In the genomic region with DNA sequence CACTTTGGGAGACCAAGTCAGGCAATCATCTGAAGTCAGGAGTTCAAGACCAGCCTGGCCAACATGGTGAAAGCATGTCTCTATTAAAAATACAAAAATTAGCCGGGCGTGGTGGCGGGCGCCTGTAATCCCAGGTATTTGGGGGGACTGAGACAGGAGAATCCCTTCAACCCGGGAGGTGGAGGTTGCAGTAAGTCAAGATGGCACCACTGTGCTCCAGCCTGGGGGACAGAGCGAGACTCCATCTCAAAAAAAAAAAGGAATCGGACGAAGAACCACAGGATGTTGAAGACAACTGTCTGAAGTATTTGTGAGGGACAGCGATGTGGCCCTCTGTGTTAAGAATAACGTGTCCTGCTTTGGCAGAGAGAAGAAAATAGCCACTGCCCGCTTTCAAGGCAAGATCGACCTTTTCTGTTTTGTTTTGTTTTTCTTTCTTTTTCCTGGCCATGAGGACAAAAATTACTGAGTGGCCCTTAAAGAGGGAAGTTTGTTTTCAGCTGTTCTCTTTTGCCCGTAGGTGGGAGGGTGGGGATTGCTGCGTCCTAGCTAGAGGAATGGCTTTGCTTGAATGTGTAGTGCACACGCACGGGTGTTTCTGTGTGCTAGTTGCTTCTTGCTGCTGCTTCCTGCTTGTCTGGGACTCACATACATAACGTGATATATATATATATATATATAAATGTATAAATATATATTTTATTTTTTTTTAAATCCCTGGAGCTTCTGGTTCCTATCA, we compare ENCODE assay signal across 21 cellular contexts. TPM values are rescaled to one million over a fixed set of nuclear protein-coding genes. Genes with fewer than 3 reads are reported as not detected.
DNase-seq lines count a peak whose midpoint lies in the region; ATAC-seq and TF ChIP-seq lines count a peak whose summit lies in the region.
"Had no signal": no experiment of that assay in that cellular context is flagged by ENCODE, and none has a peak within 500 bp of the region (broad histone marks: within the 10 kb centered on the region; RNA-seq: fewer than 3 reads in every experiment).

No MANE protein-coding gene starts in this region.

- no peak for TF ChIP-seq CTCF in CD4-positive, alpha-beta T cell (IDR thresholded peaks at IDR 0.05)
- no peak for TF ChIP-seq CTCF in mesothelial cell of epicardium (IDR thresholded peaks at IDR 0.05; ENCODE audit: unreplicated experiment)

- peaks cover 5% of the 10 kb centered on the region for H3K9me3 Mint-ChIP-seq in activated CD4-positive, alpha-beta T cell treated with anti-CD3 and anti-CD28 coated beads, Interleukin-2, amount 10 ng/mL, durations not matched to agents 7 days and 5 days
- H3K9me3 Mint-ChIP-seq in CD4-positive, alpha-beta T cell = no peaks in the 10 kb centered on the region
- no peaks in the 10 kb centered on the region for H3K9me3 Mint-ChIP-seq in activated T-helper 1 cell treated with anti-CD3 and anti-CD28 coated beads, Interleukin-12 subunit alpha, Interleukin-12 subunit beta, Interleukin-2, Interleukin-4 antibody, amounts not matched to agents 30 ng/mL and 10 ng/mL and 1 ng/mL, durations not matched to agents 14 hours and 24 hours and 36 hours
- no peaks in the 10 kb centered on the region for H3K9me3 Mint-ChIP-seq in mesothelial cell of epicardium
- H3K9me3 Mint-ChIP-seq: GM23338 had no signal

- peak overlapping the region; percentile 92 for H3K27ac Mint-ChIP-seq in activated CD4-positive, alpha-beta T cell treated with anti-CD3 and anti-CD28 coated beads, Interleukin-2, amount 10 ng/mL, durations not matched to agents 7 days and 5 days
- peak overlapping the region; percentile 89 for H3K27ac Mint-ChIP-seq in CD4-positive, alpha-beta T cell
- H3K27ac Mint-ChIP-seq in activated T-helper 1 cell treated with anti-CD3 and anti-CD28 coated beads, Interleukin-12 subunit alpha, Interleukin-12 subunit beta, Interleukin-2, Interleukin-4 antibody, amounts not matched to agents 30 ng/mL and 10 ng/mL and 1 ng/mL, durations not matched to agents 14 hours and 24 hours and 36 hours = peak overlapping the region; percentile 30
- H3K27ac Mint-ChIP-seq in mesothelial cell of epicardium = peak overlapping the region; percentile 47
- H3K27ac Mint-ChIP-seq: GM23338 had no signal

- DNase-seq in activated CD4-positive, alpha-beta T cell treated with anti-CD3 and anti-CD28 coated beads, Interleukin-2, amount 10 ng/mL, durations not matched to agents 7 days and 5 days = no peak
- no peak for DNase-seq in activated CD4-positive, alpha-beta T cell treated with anti-CD3 and anti-CD28 coated beads for 48 hours
- peak in 1 of 10 experiments; percentile 38 for DNase-seq in CD4-positive, alpha-beta T cell
- DNase-seq in activated T-helper 1 cell treated with anti-CD3 and anti-CD28 coated beads, Interleukin-12 subunit alpha, Interleukin-12 subunit beta, Interleukin-2, Interleukin-4 antibody, amounts not matched to agents 30 ng/mL and 10 ng/mL and 1 ng/mL, durations not matched to agents 14 hours and 24 hours and 36 hours (ENCODE audit: low spot score) = no peak
- DNase-seq in mesothelial cell of epicardium (ENCODE audit: low spot score in 2 of 2, unreplicated experiment in 2 of 2) (no peak), NCI-H446 (lab: John Stamatoyannopoulos, UW) (no peak)
- DNase-seq in effector CD4-positive, alpha-beta T cell = no peak
- DNase-seq: activated gamma-delta T cell, colonic mucosa, foreskin melanocyte, kidney, NCI-H187, NCI-H345, SW 1271, tibial artery had no signal

- H3K36me3 Mint-ChIP-seq in activated CD4-positive, alpha-beta T cell treated with anti-CD3 and anti-CD28 coated beads, Interleukin-2, amount 10 ng/mL, durations not matched to agents 7 days and 5 days (ENCODE audit: low read depth) = peaks cover 50% of the 10 kb centered on the region
- H3K36me3 Mint-ChIP-seq in CD4-positive, alpha-beta T cell (ENCODE audit: low read depth) = peaks cover 58% of the 10 kb centered on the region
- H3K36me3 Mint-ChIP-seq in activated T-helper 1 cell treated with anti-CD3 and anti-CD28 coated beads, Interleukin-12 subunit alpha, Interleukin-12 subunit beta, Interleukin-2, Interleukin-4 antibody, amounts not matched to agents 30 ng/mL and 10 ng/mL and 1 ng/mL, durations not matched to agents 14 hours and 24 hours and 36 hours (ENCODE audit: low read depth) = peaks cover 33% of the 10 kb centered on the region
- peaks cover 33% of the 10 kb centered on the region for H3K36me3 Mint-ChIP-seq in mesothelial cell of epicardium

- no peaks in the 10 kb centered on the region for H3K27me3 Mint-ChIP-seq in activated CD4-positive, alpha-beta T cell treated with anti-CD3 and anti-CD28 coated beads, Interleukin-2, amount 10 ng/mL, durations not matched to agents 7 days and 5 days
- H3K27me3 Mint-ChIP-seq in CD4-positive, alpha-beta T cell = peaks cover 7% of the 10 kb centered on the region
- no peaks in the 10 kb centered on the region for H3K27me3 Mint-ChIP-seq in activated T-helper 1 cell treated with anti-CD3 and anti-CD28 coated beads, Interleukin-12 subunit alpha, Interleukin-12 subunit beta, Interleukin-2, Interleukin-4 antibody, amounts not matched to agents 30 ng/mL and 10 ng/mL and 1 ng/mL, durations not matched to agents 14 hours and 24 hours and 36 hours (ENCODE audit: insufficient read depth)
- H3K27me3 Mint-ChIP-seq in mesothelial cell of epicardium (ENCODE audit: low read depth) = no peaks in the 10 kb centered on the region

- intact Hi-C loops in CD4-positive, alpha-beta T cell (cut with DNase I, micrococcal nuclease) = no loop called here
- intact Hi-C loops in activated T-helper 1 cell treated with anti-CD3 and anti-CD28 coated beads, Interleukin-12 subunit alpha, Interleukin-12 subunit beta, Interleukin-2, Interleukin-4 antibody, amounts not matched to agents 30 ng/mL and 10 ng/mL and 1 ng/mL, durations not matched to agents 14 hours and 24 hours and 36 hours (cut with micrococcal nuclease) = no loop called here

- peaks cover 78% of the 10 kb centered on the region for H3K4me1 Mint-ChIP-seq in activated CD4-positive, alpha-beta T cell treated with anti-CD3 and anti-CD28 coated beads, Interleukin-2, amount 10 ng/mL, durations not matched to agents 7 days and 5 days
- peaks cover 73% of the 10 kb centered on the region for H3K4me1 Mint-ChIP-seq in CD4-positive, alpha-beta T cell (ENCODE audit: low read depth)
- H3K4me1 Mint-ChIP-seq in activated T-helper 1 cell treated with anti-CD3 and anti-CD28 coated beads, Interleukin-12 subunit alpha, Interleukin-12 subunit beta, Interleukin-2, Interleukin-4 antibody, amounts not matched to agents 30 ng/mL and 10 ng/mL and 1 ng/mL, durations not matched to agents 14 hours and 24 hours and 36 hours (ENCODE audit: low read depth) = peaks cover 65% of the 10 kb centered on the region
- H3K4me1 Mint-ChIP-seq in mesothelial cell of epicardium = peaks cover 32% of the 10 kb centered on the region

- peaks cover 14% of the 10 kb centered on the region for H3K27me3 ChIP-seq in CD4-positive, alpha-beta T cell (ENCODE audit: control insufficient read depth, insufficient read depth, low read length)

- peak overlapping the region; percentile 38 for H3K4me3 Mint-ChIP-seq in activated CD4-positive, alpha-beta T cell treated with anti-CD3 and anti-CD28 coated beads, Interleukin-2, amount 10 ng/mL, durations not matched to agents 7 days and 5 days
- peak overlapping the region; percentile 86 for H3K4me3 Mint-ChIP-seq in CD4-positive, alpha-beta T cell
- H3K4me3 Mint-ChIP-seq in activated T-helper 1 cell treated with anti-CD3 and anti-CD28 coated beads, Interleukin-12 subunit alpha, Interleukin-12 subunit beta, Interleukin-2, Interleukin-4 antibody, amounts not matched to agents 30 ng/mL and 10 ng/mL and 1 ng/mL, durations not matched to agents 14 hours and 24 hours and 36 hours = no peak overlapping the region
- no peak overlapping the region for H3K4me3 Mint-ChIP-seq in mesothelial cell of epicardium
- H3K4me3 Mint-ChIP-seq: GM23338, memory B cell had no signal

- ATAC-seq in CD4-positive, alpha-beta T cell (ENCODE audit: poor library complexity) = no peak
- no peak for ATAC-seq in GM21367 (IDR thresholded peaks at IDR 0.05; ENCODE audit: unreplicated experiment)
- ATAC-seq: GM23338 had no signal

- POLR2A ChIA-PET in activated CD4-positive, alpha-beta T cell treated with anti-CD3 and anti-CD28 coated beads, Interleukin-2, amount 10 ng/mL, durations not matched to agents 7 days and 5 days (lab: Charles Lee) = no interaction called here
- POLR2A ChIA-PET in CD4-positive, alpha-beta T cell (lab: Charles Lee) = interaction anchor here (0.6 to 4.4 kb wide), 3 partner anchors 8 to 239 kb away, joined by 3 to 71 read pairs (median 6); a partner anchor contains a TSS

- CTCF ChIA-PET in activated CD4-positive, alpha-beta T cell treated with anti-CD3 and anti-CD28 coated beads, Interleukin-2, amount 10 ng/mL, durations not matched to agents 7 days and 5 days (lab: Charles Lee) = interaction anchor here (0.9 kb wide), 1 partner anchor 15 kb away, joined by 3 read pairs; no protein-coding TSS in a partner anchor
- CTCF ChIA-PET in CD4-positive, alpha-beta T cell (lab: Charles Lee) = no interaction called here

- no peaks in the 10 kb centered on the region for H3K9me3 ChIP-seq in CD4-positive, alpha-beta T cell (ENCODE audit: control insufficient read depth, low read length)
- H3K9me3 ChIP-seq: colonic mucosa, tibial artery had no signal

- peak overlapping the region; percentile 35 for H3K27ac ChIP-seq in CD4-positive, alpha-beta T cell (ENCODE audit: low read depth, low read length)
- H3K27ac ChIP-seq: colonic mucosa, epithelial cell of prostate, tibial artery had no signal

RNA-seq across cellular contexts. Expression of a gene that starts 6.2 kb away (rescaled TPM):
- under 1 TPM; 0.40 to 0.45 TPM for total RNA-seq in activated CD4-positive, alpha-beta T cell treated with anti-CD3 and anti-CD28 coated beads, Interleukin-2, amount 10 ng/mL, durations not matched to agents 7 days and 5 days
- total RNA-seq in CD4-positive, alpha-beta T cell = 1 to 10 TPM; 1.5 to 1.6 TPM
- total RNA-seq in activated T-helper 1 cell treated with anti-CD3 and anti-CD28 coated beads, Interleukin-12 subunit alpha, Interleukin-12 subunit beta, Interleukin-2, Interleukin-4 antibody, amounts not matched to agents 30 ng/mL and 10 ng/mL and 1 ng/mL, durations not matched to agents 14 hours and 24 hours and 36 hours = not detected in 2 replicates
- total RNA-seq in mesothelial cell of epicardium = 19.1 to 21.6 TPM (median 19.3 TPM) in 3 replicates
- total RNA-seq: A172; activated CD8-positive, alpha-beta memory T cell treated with anti-CD3 and anti-CD28 coated beads for 36 hours; kidney had no signal

RNA-seq across cellular contexts. Expression of a gene that starts 8.1 kb away (rescaled TPM):
- total RNA-seq in activated CD4-positive, alpha-beta T cell treated with anti-CD3 and anti-CD28 coated beads, Interleukin-2, amount 10 ng/mL, durations not matched to agents 7 days and 5 days = 100 to 1,000 TPM; 107 to 122 TPM
- total RNA-seq in CD4-positive, alpha-beta T cell = 100 to 1,000 TPM; 444 to 448 TPM
- total RNA-seq in activated T-helper 1 cell treated with anti-CD3 and anti-CD28 coated beads, Interleukin-12 subunit alpha, Interleukin-12 subunit beta, Interleukin-2, Interleukin-4 antibody, amounts not matched to agents 30 ng/mL and 10 ng/mL and 1 ng/mL, durations not matched to agents 14 hours and 24 hours and 36 hours = 58.8 and 63.1 TPM in 2 replicates
- total RNA-seq in mesothelial cell of epicardium = 195 to 211 TPM (median 200 TPM) in 3 replicates

RNA-seq across cellular contexts. Expression of a gene that starts 33.3 kb away (rescaled TPM):
- not detected for total RNA-seq in activated CD4-positive, alpha-beta T cell treated with anti-CD3 and anti-CD28 coated beads, Interleukin-2, amount 10 ng/mL, durations not matched to agents 7 days and 5 days
- total RNA-seq in CD4-positive, alpha-beta T cell = not detected
- total RNA-seq in activated T-helper 1 cell treated with anti-CD3 and anti-CD28 coated beads, Interleukin-12 subunit alpha, Interleukin-12 subunit beta, Interleukin-2, Interleukin-4 antibody, amounts not matched to agents 30 ng/mL and 10 ng/mL and 1 ng/mL, durations not matched to agents 14 hours and 24 hours and 36 hours = not detected in 2 replicates
- 0.52 to 0.82 TPM (median 0.76 TPM) in 3 replicates for total RNA-seq in mesothelial cell of epicardium
- total RNA-seq: A172; activated CD8-positive, alpha-beta memory T cell treated with anti-CD3 and anti-CD28 coated beads for 36 hours; kidney had no signal

RNA-seq across cellular contexts. Expression of a gene that starts 51.7 kb away (rescaled TPM):
- total RNA-seq in activated CD4-positive, alpha-beta T cell treated with anti-CD3 and anti-CD28 coated beads, Interleukin-2, amount 10 ng/mL, durations not matched to agents 7 days and 5 days = not detected
- under 1 TPM in 1 of 2 experiments, not detected in 1; 0.08 TPM for total RNA-seq in CD4-positive, alpha-beta T cell
- not detected in 2 replicates for total RNA-seq in activated T-helper 1 cell treated with anti-CD3 and anti-CD28 coated beads, Interleukin-12 subunit alpha, Interleukin-12 subunit beta, Interleukin-2, Interleukin-4 antibody, amounts not matched to agents 30 ng/mL and 10 ng/mL and 1 ng/mL, durations not matched to agents 14 hours and 24 hours and 36 hours
- total RNA-seq in mesothelial cell of epicardium = 0.07 to 0.11 TPM in 2 of 3 replicates, not detected in the other
- total RNA-seq: A172; activated CD8-positive, alpha-beta memory T cell treated with anti-CD3 and anti-CD28 coated beads for 36 hours had no signal

Comparison
In these comparisons a context has a peak if more than half of its experiments do, and no peak if none do; other contexts are left out.
1. H3K27ac Mint-ChIP-seq: peak in every context shown above with its lines; median percentile 92 in activated CD4-positive, alpha-beta T cell treated with anti-CD3 and anti-CD28 coated beads, Interleukin-2, amount 10 ng/mL, durations not matched to agents 7 days and 5 days; 89 in CD4-positive, alpha-beta T cell; 47 in mesothelial cell of epicardium; 30 in activated T-helper 1 cell treated with anti-CD3 and anti-CD28 coated beads, Interleukin-12 subunit alpha, Interleukin-12 subunit beta, Interleukin-2, Interleukin-4 antibody, amounts not matched to agents 30 ng/mL and 10 ng/mL and 1 ng/mL, durations not matched to agents 14 hours and 24 hours and 36 hours.
2. H3K4me3 Mint-ChIP-seq: peak in activated CD4-positive, alpha-beta T cell treated with anti-CD3 and anti-CD28 coated beads, Interleukin-2, amount 10 ng/mL, durations not matched to agents 7 days and 5 days (single experiment) and CD4-positive, alpha-beta T cell (single experiment); none in activated T-helper 1 cell treated with anti-CD3 and anti-CD28 coated beads, Interleukin-12 subunit alpha, Interleukin-12 subunit beta, Interleukin-2, Interleukin-4 antibody, amounts not matched to agents 30 ng/mL and 10 ng/mL and 1 ng/mL, durations not matched to agents 14 hours and 24 hours and 36 hours (single experiment) and mesothelial cell of epicardium (single experiment).